Comparison of ENCODE assay signal across 1 cellular context in the genomic region with DNA sequence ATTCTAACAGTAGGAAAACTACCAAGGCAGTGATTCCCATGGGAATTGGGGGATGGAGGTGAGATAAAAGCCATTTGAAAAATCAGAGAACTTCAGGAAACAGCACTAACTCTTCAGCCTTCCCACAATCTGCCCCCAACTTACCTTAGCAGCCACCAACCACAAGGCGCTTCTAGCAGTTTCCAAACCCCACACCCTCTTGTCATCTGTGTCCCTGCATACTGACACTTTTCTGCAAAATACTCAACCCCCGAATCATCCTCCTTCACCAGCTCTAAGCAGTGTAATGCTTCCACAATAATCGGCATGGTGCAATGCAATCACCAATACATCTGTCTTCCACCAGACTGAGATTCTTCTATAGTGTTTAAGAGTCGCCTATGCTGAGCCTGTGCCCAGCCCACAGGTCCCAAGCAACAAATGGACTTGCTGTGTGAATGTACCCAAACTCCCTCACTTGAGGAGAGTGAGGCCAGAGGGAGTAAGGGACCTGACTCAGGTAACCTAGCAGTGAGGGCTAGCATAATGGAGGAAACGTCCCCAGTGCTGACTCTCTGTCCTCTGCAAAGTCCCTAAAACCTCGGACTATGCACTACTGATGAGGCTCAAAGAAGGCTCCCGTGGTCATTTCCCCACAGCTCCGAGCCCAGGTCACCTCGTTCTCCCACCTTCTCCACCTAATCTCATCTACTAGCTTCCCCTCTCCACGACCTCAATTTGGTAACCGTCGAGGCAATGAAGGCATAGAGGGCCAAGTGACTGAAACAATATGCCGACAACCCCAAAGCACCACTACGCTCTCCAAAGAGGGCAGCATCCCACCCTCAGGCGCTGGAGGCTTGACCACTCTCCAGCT.
TF ChIP-seq lines count a peak whose summit lies in the region.

No MANE protein-coding gene starts in this region.

TF ChIP-seq in liver, 16 proteins besides CTCF, POLR2A, EP300 and RAD21 (continued from another document):
- TF ChIP-seq HNF4A (conservative IDR thresholded peaks at IDR 0.05) (no peak), NR2F2 (IDR thresholded peaks at IDR 0.05) (no peak), SP1 (IDR thresholded peaks at IDR 0.05) (no peak)
